In genomic region chr10:77772852-77773600, GRCh38 we compare ENCODE assay signal across 1 cellular context.
TF ChIP-seq lines count a peak whose summit lies in the region.

No MANE protein-coding gene starts in this region.

TF ChIP-seq in GM12878, 131 proteins besides CTCF, POLR2A, EP300 and RAD21 (continued from another document):
- 0 out of 2 replicates have a peak, but pooled peaks have one; percentile 45 for TF ChIP-seq MLLT1 (IDR thresholded peaks at IDR 0.05)
- TF ChIP-seq TCF7 (IDR thresholded peaks at IDR 0.05; ENCODE audit: borderline replicate concordance): 0 out of 2 replicates have a peak, but pooled peaks have one; percentile 20
- TF ChIP-seq RAD51 (IDR thresholded peaks at IDR 0.05): peak; percentile 98
- peak; percentile 52 to 57; a peak in 2 of 4 replicates for TF ChIP-seq IKZF2 (IDR thresholded peaks at IDR 0.05)
